ENCODE assay signal across 10 cellular contexts in the genomic region with DNA sequence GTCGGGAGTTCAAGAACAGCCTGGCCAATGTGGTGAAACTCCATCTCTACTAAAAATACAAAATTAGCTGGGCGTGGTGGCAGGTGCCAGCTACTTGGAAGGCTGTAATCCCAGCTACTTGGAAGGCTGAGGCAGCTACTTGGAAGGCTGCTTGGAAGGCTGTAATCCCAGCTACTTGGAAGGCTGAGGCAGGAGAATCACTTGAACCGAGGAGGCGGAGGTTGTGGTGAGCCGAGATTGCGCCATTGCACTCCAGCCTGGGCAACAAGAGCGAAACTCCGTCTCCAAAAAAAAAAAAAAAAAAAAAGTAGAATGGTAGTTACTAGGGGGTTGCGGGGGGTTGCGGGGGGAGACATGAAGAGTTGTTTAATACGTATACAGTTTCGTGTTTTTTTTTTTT. TPM values are rescaled to one million over a fixed set of nuclear protein-coding genes. Genes with fewer than 3 reads are reported as not detected.
DNase-seq lines count a peak whose midpoint lies in the region; ATAC-seq and TF ChIP-seq lines count a peak whose summit lies in the region.
"Not testable (repeated sequence)": the region's sequence is repeated elsewhere in the genome, so short reads cannot be mapped to it uniquely, and the experiment has no call there.
"Had no signal": no experiment of that assay in that cellular context is flagged by ENCODE, and none has a peak within 500 bp of the region (broad histone marks: within the 10 kb centered on the region; RNA-seq: fewer than 3 reads in every experiment).

No MANE protein-coding gene starts in this region.

- not testable (repeated sequence) for H3K27me3 Mint-ChIP-seq in CD8-positive, alpha-beta memory T cell; activated CD4-positive, alpha-beta T cell treated with anti-CD3 and anti-CD28 coated beads, Interleukin-2, amount 10 ng/mL, durations not matched to agents 7 days and 5 days; activated T-helper 1 cell treated with anti-CD3 and anti-CD28 coated beads, Interleukin-12 subunit alpha, Interleukin-12 subunit beta, Interleukin-2, Interleukin-4 antibody, amounts not matched to agents 30 ng/mL and 10 ng/mL and 1 ng/mL, durations not matched to agents 14 hours and 24 hours and 36 hours (ENCODE audit: insufficient read depth); activated naive CD8-positive, alpha-beta T cell treated with anti-CD3 and anti-CD28 coated beads for 36 hours; naive thymus-derived CD8-positive, alpha-beta T cell

- H3K4me3 ChIP-seq in CD8-positive, alpha-beta memory T cell (ENCODE audit: low read length); right cardiac atrium (ENCODE audit: low read length); stomach: not testable (repeated sequence)

- TF ChIP-seq EP300 in stomach (IDR thresholded peaks at IDR 0.05): not testable (repeated sequence)

- H3K9me3 Mint-ChIP-seq in CD8-positive, alpha-beta memory T cell; activated CD4-positive, alpha-beta T cell treated with anti-CD3 and anti-CD28 coated beads, Interleukin-2, amount 10 ng/mL, durations not matched to agents 7 days and 5 days; activated T-helper 1 cell treated with anti-CD3 and anti-CD28 coated beads, Interleukin-12 subunit alpha, Interleukin-12 subunit beta, Interleukin-2, Interleukin-4 antibody, amounts not matched to agents 30 ng/mL and 10 ng/mL and 1 ng/mL, durations not matched to agents 14 hours and 24 hours and 36 hours; activated naive CD8-positive, alpha-beta T cell treated with anti-CD3 and anti-CD28 coated beads for 36 hours; naive thymus-derived CD8-positive, alpha-beta T cell: not testable (repeated sequence)

- not testable (repeated sequence) for H3K27ac ChIP-seq in CD8-positive, alpha-beta memory T cell (ENCODE audit: low read depth, low read length); right cardiac atrium (ENCODE audit: low read length)
- peak overlapping the region in 3 of 5 donors; percentile 27 to 56 (median 36) for H3K27ac ChIP-seq in stomach

- CTCF ChIA-PET in CD8-positive, alpha-beta memory T cell (lab: Charles Lee); activated CD4-positive, alpha-beta T cell treated with anti-CD3 and anti-CD28 coated beads, Interleukin-2, amount 10 ng/mL, durations not matched to agents 7 days and 5 days (lab: Charles Lee): not testable (repeated sequence)

- POLR2A ChIA-PET in CD8-positive, alpha-beta memory T cell (lab: Charles Lee): interaction anchor here (0.6 to 1.2 kb wide), 2 partner anchors 15 to 51 kb away, joined by 3 read pairs; no protein-coding TSS in a partner anchor
- POLR2A ChIA-PET in activated CD4-positive, alpha-beta T cell treated with anti-CD3 and anti-CD28 coated beads, Interleukin-2, amount 10 ng/mL, durations not matched to agents 7 days and 5 days (lab: Charles Lee): not testable (repeated sequence)
- POLR2A ChIA-PET in naive thymus-derived CD8-positive, alpha-beta T cell (lab: Charles Lee): interaction anchor here (0.8 kb wide), 1 partner anchor 87 kb away, joined by 5 read pairs; no protein-coding TSS in a partner anchor

- intact Hi-C loops in activated T-helper 1 cell treated with anti-CD3 and anti-CD28 coated beads, Interleukin-12 subunit alpha, Interleukin-12 subunit beta, Interleukin-2, Interleukin-4 antibody, amounts not matched to agents 30 ng/mL and 10 ng/mL and 1 ng/mL, durations not matched to agents 14 hours and 24 hours and 36 hours (cut with micrococcal nuclease); right cardiac atrium (cut with DNase I); stomach (cut with DNase I; ENCODE audit: low total_unique reads): not testable (repeated sequence)

- H3K4me3 Mint-ChIP-seq in CD8-positive, alpha-beta memory T cell: peak overlapping the region in 3 of 7 donors; percentile 18 to 32 (median 31)
- not testable (repeated sequence) for H3K4me3 Mint-ChIP-seq in activated CD4-positive, alpha-beta T cell treated with anti-CD3 and anti-CD28 coated beads, Interleukin-2, amount 10 ng/mL, durations not matched to agents 7 days and 5 days; activated T-helper 1 cell treated with anti-CD3 and anti-CD28 coated beads, Interleukin-12 subunit alpha, Interleukin-12 subunit beta, Interleukin-2, Interleukin-4 antibody, amounts not matched to agents 30 ng/mL and 10 ng/mL and 1 ng/mL, durations not matched to agents 14 hours and 24 hours and 36 hours; activated naive CD8-positive, alpha-beta T cell treated with anti-CD3 and anti-CD28 coated beads for 36 hours
- H3K4me3 Mint-ChIP-seq in naive thymus-derived CD8-positive, alpha-beta T cell: peak overlapping the region in 6 of 10 donors; percentile 6 to 58 (median 32)

- H3K27ac Mint-ChIP-seq in CD8-positive, alpha-beta memory T cell: peak overlapping the region; percentile 53 to 96 (median 88)
- peak overlapping the region; percentile 6 for H3K27ac Mint-ChIP-seq in activated CD4-positive, alpha-beta T cell treated with anti-CD3 and anti-CD28 coated beads, Interleukin-2, amount 10 ng/mL, durations not matched to agents 7 days and 5 days
- peak overlapping the region; percentile 34 for H3K27ac Mint-ChIP-seq in activated T-helper 1 cell treated with anti-CD3 and anti-CD28 coated beads, Interleukin-12 subunit alpha, Interleukin-12 subunit beta, Interleukin-2, Interleukin-4 antibody, amounts not matched to agents 30 ng/mL and 10 ng/mL and 1 ng/mL, durations not matched to agents 14 hours and 24 hours and 36 hours
- H3K27ac Mint-ChIP-seq in activated naive CD8-positive, alpha-beta T cell treated with anti-CD3 and anti-CD28 coated beads for 36 hours: peak overlapping the region; percentile 29
- peak overlapping the region; percentile 86 to 100 (median 95) for H3K27ac Mint-ChIP-seq in naive thymus-derived CD8-positive, alpha-beta T cell

- not testable (repeated sequence) for DNase-seq in CD8-positive, alpha-beta memory T cell; activated CD4-positive, alpha-beta T cell treated with anti-CD3 and anti-CD28 coated beads, Interleukin-2, amount 10 ng/mL, durations not matched to agents 7 days and 5 days; activated T-helper 1 cell treated with anti-CD3 and anti-CD28 coated beads, Interleukin-12 subunit alpha, Interleukin-12 subunit beta, Interleukin-2, Interleukin-4 antibody, amounts not matched to agents 30 ng/mL and 10 ng/mL and 1 ng/mL, durations not matched to agents 14 hours and 24 hours and 36 hours (ENCODE audit: low spot score); activated naive CD8-positive, alpha-beta T cell treated with anti-CD3 and anti-CD28 coated beads for 36 hours; naive thymus-derived CD8-positive, alpha-beta T cell; stomach
- peak; percentile 42 to 61 (median 61) for DNase-seq in right cardiac atrium

- not testable (repeated sequence) for H3K9me3 ChIP-seq in CD8-positive, alpha-beta memory T cell (ENCODE audit: low read length); right cardiac atrium (ENCODE audit: control insufficient read depth, low read length); stomach

- peaks cover 42% of the 10 kb centered on the region for H3K36me3 ChIP-seq in CD8-positive, alpha-beta memory T cell (ENCODE audit: insufficient read depth, low read length)
- H3K36me3 ChIP-seq in stomach: peaks cover 42 to 99% (median 88%) of the 10 kb centered on the region in 4 donors

- H3K36me3 Mint-ChIP-seq in CD8-positive, alpha-beta memory T cell: peaks cover 15 to 81% (median 33%) of the 10 kb centered on the region in 3 donors
- peaks cover 74% of the 10 kb centered on the region for H3K36me3 Mint-ChIP-seq in activated CD4-positive, alpha-beta T cell treated with anti-CD3 and anti-CD28 coated beads, Interleukin-2, amount 10 ng/mL, durations not matched to agents 7 days and 5 days (ENCODE audit: low read depth)
- peaks cover 36% of the 10 kb centered on the region for H3K36me3 Mint-ChIP-seq in activated T-helper 1 cell treated with anti-CD3 and anti-CD28 coated beads, Interleukin-12 subunit alpha, Interleukin-12 subunit beta, Interleukin-2, Interleukin-4 antibody, amounts not matched to agents 30 ng/mL and 10 ng/mL and 1 ng/mL, durations not matched to agents 14 hours and 24 hours and 36 hours (ENCODE audit: low read depth)
- peaks cover 58% of the 10 kb centered on the region for H3K36me3 Mint-ChIP-seq in activated naive CD8-positive, alpha-beta T cell treated with anti-CD3 and anti-CD28 coated beads for 36 hours
- peaks cover 5 to 98% (median 35%) of the 10 kb centered on the region in 3 donors for H3K36me3 Mint-ChIP-seq in naive thymus-derived CD8-positive, alpha-beta T cell

- TF ChIP-seq POLR2A in stomach (IDR thresholded peaks at IDR 0.05): not testable (repeated sequence)

- peaks cover 46 to 62% (median 60%) of the 10 kb centered on the region in 3 donors for H3K4me1 Mint-ChIP-seq in CD8-positive, alpha-beta memory T cell
- peaks cover 53% of the 10 kb centered on the region for H3K4me1 Mint-ChIP-seq in activated CD4-positive, alpha-beta T cell treated with anti-CD3 and anti-CD28 coated beads, Interleukin-2, amount 10 ng/mL, durations not matched to agents 7 days and 5 days
- H3K4me1 Mint-ChIP-seq in activated T-helper 1 cell treated with anti-CD3 and anti-CD28 coated beads, Interleukin-12 subunit alpha, Interleukin-12 subunit beta, Interleukin-2, Interleukin-4 antibody, amounts not matched to agents 30 ng/mL and 10 ng/mL and 1 ng/mL, durations not matched to agents 14 hours and 24 hours and 36 hours (ENCODE audit: low read depth): peaks cover 25% of the 10 kb centered on the region
- H3K4me1 Mint-ChIP-seq in activated naive CD8-positive, alpha-beta T cell treated with anti-CD3 and anti-CD28 coated beads for 36 hours: peaks cover 41% of the 10 kb centered on the region
- H3K4me1 Mint-ChIP-seq in naive thymus-derived CD8-positive, alpha-beta T cell: peaks cover 18 to 69% (median 45%) of the 10 kb centered on the region in 4 donors

- H3K27me3 ChIP-seq in CD8-positive, alpha-beta memory T cell (ENCODE audit: insufficient read depth, low read length, poor library complexity, severe bottlenecking); right cardiac atrium (ENCODE audit: control insufficient read depth, insufficient read depth); stomach: not testable (repeated sequence)

- peaks cover 57% of the 10 kb centered on the region for H3K4me1 ChIP-seq in CD8-positive, alpha-beta memory T cell (ENCODE audit: insufficient read depth, low read length)
- H3K4me1 ChIP-seq in right cardiac atrium (ENCODE audit: control insufficient read depth, insufficient read depth, low read length) (peaks cover 10% of the 10 kb centered on the region), stomach (peaks cover 15 to 65% (median 33%) of the 10 kb centered on the region in 4 donors)

- 82% methylated on average over 12 of the region's 12 CpGs for WGBS in right cardiac atrium
- 85 to 94% (median 90%) methylated on average over 11 to 12 of the region's 12 CpGs for WGBS in stomach, 5 donors

- peak in 1 of 2 donors; percentile 46 for ATAC-seq in right cardiac atrium
- ATAC-seq in naive thymus-derived CD8-positive, alpha-beta T cell: not testable (repeated sequence)

- not testable (repeated sequence) for TF ChIP-seq CTCF in stomach (IDR thresholded peaks at IDR 0.05)

RNA-seq across cellular contexts. Expression of gene SAMHD1, which starts 19.4 kb away (rescaled TPM):
- 10 to 100 TPM; 53.6 to 55.7 TPM for total RNA-seq in CD8-positive, alpha-beta memory T cell
- 252 TPM for polyA plus RNA-seq in CD8-positive, alpha-beta memory T cell
- 100 to 1,000 TPM; 396 to 408 TPM for total RNA-seq in activated CD4-positive, alpha-beta T cell treated with anti-CD3 and anti-CD28 coated beads, Interleukin-2, amount 10 ng/mL, durations not matched to agents 7 days and 5 days
- total RNA-seq in activated T-helper 1 cell treated with anti-CD3 and anti-CD28 coated beads, Interleukin-12 subunit alpha, Interleukin-12 subunit beta, Interleukin-2, Interleukin-4 antibody, amounts not matched to agents 30 ng/mL and 10 ng/mL and 1 ng/mL, durations not matched to agents 14 hours and 24 hours and 36 hours: 55.0 and 59.9 TPM in 2 replicates
- 10 to 100 TPM; 35.6 to 43.2 TPM for total RNA-seq in activated naive CD8-positive, alpha-beta T cell treated with anti-CD3 and anti-CD28 coated beads for 36 hours
- total RNA-seq in right cardiac atrium (100 to 1,000 TPM in 3 of 4 donors, 10 to 100 TPM in 1; 67.5 to 161 (median 121) TPM), stomach (100 to 1,000 TPM in 3 of 5 donors, 10 to 100 TPM in 2; 84.9 to 151 (median 111) TPM)
- polyA plus RNA-seq in right cardiac atrium (95.3 TPM), stomach (10 to 100 TPM; 38.7 to 64.4 (median 57.6) TPM)
- 100 to 1,000 TPM; 204 to 220 TPM for total RNA-seq in naive thymus-derived CD8-positive, alpha-beta T cell
- polyA plus RNA-seq in naive thymus-derived CD8-positive, alpha-beta T cell: 100 to 1,000 TPM; 212 to 247 (median 219) TPM

RNA-seq across cellular contexts. Expression of gene TLDC2, which starts 56.1 kb away (rescaled TPM):
- total RNA-seq in CD8-positive, alpha-beta memory T cell: not detected
- polyA plus RNA-seq in CD8-positive, alpha-beta memory T cell: 0.29 TPM
- not detected for total RNA-seq in activated CD4-positive, alpha-beta T cell treated with anti-CD3 and anti-CD28 coated beads, Interleukin-2, amount 10 ng/mL, durations not matched to agents 7 days and 5 days
- total RNA-seq in activated T-helper 1 cell treated with anti-CD3 and anti-CD28 coated beads, Interleukin-12 subunit alpha, Interleukin-12 subunit beta, Interleukin-2, Interleukin-4 antibody, amounts not matched to agents 30 ng/mL and 10 ng/mL and 1 ng/mL, durations not matched to agents 14 hours and 24 hours and 36 hours: not detected in 2 replicates
- not detected for total RNA-seq in activated naive CD8-positive, alpha-beta T cell treated with anti-CD3 and anti-CD28 coated beads for 36 hours
- total RNA-seq in right cardiac atrium (not detected), stomach (10 to 100 TPM in 1 of 5 donors, 1 to 10 TPM in 2, not detected in 2; 1.5 to 15.1 (median 4.8) TPM)
- polyA plus RNA-seq in right cardiac atrium (0.09 TPM), stomach (under 1 TPM; 0.13 to 0.62 (median 0.46) TPM)
- not detected for total RNA-seq in naive thymus-derived CD8-positive, alpha-beta T cell
- polyA plus RNA-seq in naive thymus-derived CD8-positive, alpha-beta T cell: under 1 TPM; 0.17 to 0.23 (median 0.20) TPM
- total RNA-seq: A673, HT1080, M059J had no signal

Comparison
In these comparisons a context has a peak if more than half of its experiments do, and no peak if none do; other contexts are left out.
1. H3K27ac Mint-ChIP-seq: peak in every context shown above with its lines; median percentile 95 in naive thymus-derived CD8-positive, alpha-beta T cell; 88 in CD8-positive, alpha-beta memory T cell; 34 in activated T-helper 1 cell treated with anti-CD3 and anti-CD28 coated beads, Interleukin-12 subunit alpha, Interleukin-12 subunit beta, Interleukin-2, Interleukin-4 antibody, amounts not matched to agents 30 ng/mL and 10 ng/mL and 1 ng/mL, durations not matched to agents 14 hours and 24 hours and 36 hours; 29 in activated naive CD8-positive, alpha-beta T cell treated with anti-CD3 and anti-CD28 coated beads for 36 hours; 6 in activated CD4-positive, alpha-beta T cell treated with anti-CD3 and anti-CD28 coated beads, Interleukin-2, amount 10 ng/mL, durations not matched to agents 7 days and 5 days.